Comparison of ENCODE assay signal across 8 cellular contexts in the genomic region with DNA sequence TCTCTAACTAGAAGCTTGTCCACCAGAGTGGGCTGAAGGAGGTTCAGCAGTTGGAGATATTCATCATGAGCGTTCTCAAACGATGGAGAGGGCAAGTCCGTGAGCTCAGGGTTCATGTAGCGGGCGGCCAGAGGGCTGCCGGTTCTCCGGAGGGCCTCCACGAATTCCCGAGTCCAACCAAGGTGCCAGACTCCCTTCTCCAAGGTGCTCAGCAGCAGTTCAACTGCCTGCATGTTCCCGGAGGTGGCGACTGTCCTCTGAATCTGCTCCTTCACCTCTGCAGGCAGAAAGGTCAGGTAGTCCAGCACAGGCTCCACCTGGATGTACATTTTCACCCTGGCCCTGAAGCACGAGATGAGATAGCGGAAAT. TPM values are rescaled to one million over a fixed set of nuclear protein-coding genes. Genes with fewer than 3 reads are reported as not detected.
A peak's percentile ranks its signal among the peaks of the same experiment; 100 is the strongest.
DNase-seq lines count a peak whose midpoint lies in the region; ATAC-seq and TF ChIP-seq lines count a peak whose summit lies in the region.

No MANE protein-coding gene starts in this region.

- H3K36me3 Mint-ChIP-seq in activated naive CD8-positive, alpha-beta T cell treated with anti-CD3 and anti-CD28 coated beads, Interleukin-2, amount 10 ng/mL, durations not matched to agents 7 days and 5 days = peaks cover 20% of the 10 kb centered on the region

- CTCF ChIA-PET in OCI-LY7 (lab: Charles Lee; ENCODE audit: unreplicated experiment) = interaction anchor here (1.0 kb wide), 1 partner anchor 20 kb away, joined by 3 read pairs; no protein-coding TSS in a partner anchor

- H3K27ac ChIP-seq in OCI-LY7 (ENCODE audit: low read depth, low read length, poor library complexity, severe bottlenecking) = peak overlapping the region; percentile 74
- H3K27ac ChIP-seq in hepatocyte = peak overlapping the region; percentile 93
- H3K27ac ChIP-seq in skeletal muscle tissue (ENCODE audit: low read depth, low read length) = peak overlapping the region; percentile 80

- H2AFZ ChIP-seq in OCI-LY7 (ENCODE audit: low read length) (peak overlapping the region; percentile 87), hepatocyte (peak overlapping the region; percentile 100)

- H4K20me1 ChIP-seq in OCI-LY7 (ENCODE audit: insufficient read depth, low read length) (no peaks in the 10 kb centered on the region), hepatocyte (ENCODE audit: insufficient read depth, poor library complexity, severe bottlenecking) (no peaks in the 10 kb centered on the region)

- peak; percentile 45 for DNase-seq in OCI-LY7 (ENCODE audit: low spot score)
- DNase-seq in activated naive CD8-positive, alpha-beta T cell treated with anti-CD3 and anti-CD28 coated beads, Interleukin-2, amount 10 ng/mL, durations not matched to agents 7 days and 5 days = peak; percentile 60
- DNase-seq in hepatocyte (ENCODE audit: low spot score) = peak; percentile 47
- DNase-seq in NCI-H1048 (lab: John Stamatoyannopoulos, UW) = no peak
- DNase-seq in NCI-H1436 treated with DMSO at 0.1 percent for 48 hours (lab: John Stamatoyannopoulos, UW) = no peak

- POLR2A ChIA-PET in OCI-LY7 (lab: Charles Lee) = interaction anchor here (0.8 to 2.4 kb wide), 7 partner anchors 9 to 30 kb away, joined by 3 to 7 read pairs (median 4); no protein-coding TSS in a partner anchor
- POLR2A ChIA-PET in activated naive CD8-positive, alpha-beta T cell treated with anti-CD3 and anti-CD28 coated beads, Interleukin-2, amount 10 ng/mL, durations not matched to agents 7 days and 5 days (lab: Charles Lee) = interaction anchor here (0.6 to 2.2 kb wide), 4 partner anchors 20 to 1153 kb away, joined by 3 to 11 read pairs (median 4); partner anchors contain the start of genes GCA and PSMD14

- H3K9me3 Mint-ChIP-seq in activated naive CD8-positive, alpha-beta T cell treated with anti-CD3 and anti-CD28 coated beads, Interleukin-2, amount 10 ng/mL, durations not matched to agents 7 days and 5 days = no peaks in the 10 kb centered on the region

- H3K36me3 ChIP-seq in OCI-LY7 (ENCODE audit: insufficient read depth, low read length) (no peaks in the 10 kb centered on the region), hepatocyte (replicated peaks; ENCODE audit: insufficient read depth, low read depth) (no peaks in the 10 kb centered on the region), skeletal muscle tissue (ENCODE audit: control insufficient read depth in 3 of 3, insufficient read depth in 3 of 3, low read length in 3 of 3) (no peaks in the 10 kb centered on the region)

- ATAC-seq in GM18861 (IDR thresholded peaks at IDR 0.05; ENCODE audit: unreplicated experiment) = peak; percentile 0
- peak; percentile 4 for ATAC-seq in HG02759 (IDR thresholded peaks at IDR 0.05; ENCODE audit: unreplicated experiment)
- ATAC-seq in activated naive CD8-positive, alpha-beta T cell treated with anti-CD3 and anti-CD28 coated beads, Interleukin-2, amount 10 ng/mL, durations not matched to agents 7 days and 5 days (ENCODE audit: low read depth) = peak; percentile 4

- H3K9me3 ChIP-seq in OCI-LY7 (ENCODE audit: low read length) (no peaks in the 10 kb centered on the region), hepatocyte (ENCODE audit: low read depth) (no peaks in the 10 kb centered on the region), skeletal muscle tissue (ENCODE audit: control insufficient read depth in 3 of 3, low read length in 3 of 3) (no peaks in the 10 kb centered on the region)

- 45% methylated on average over 13 of the region's 13 CpGs for WGBS in hepatocyte (ENCODE audit: low lambda C conversion rate, missing lambda C conversion rate)

- peak overlapping the region; percentile 85 to 88 (median 86) for H3K9ac ChIP-seq in skeletal muscle tissue (ENCODE audit: low read depth in 1 of 3, low read length in 3 of 3)

- intact Hi-C loops in OCI-LY7 (cut with micrococcal nuclease; ENCODE audit: unreplicated experiment) = loop anchor here (1.0 kb wide), 1 partner anchor 26 kb away; the partner anchor contains the start of gene GCA

- H3K4me3 Mint-ChIP-seq in activated naive CD8-positive, alpha-beta T cell treated with anti-CD3 and anti-CD28 coated beads, Interleukin-2, amount 10 ng/mL, durations not matched to agents 7 days and 5 days = peak overlapping the region; percentile 99

- H3K4me1 Mint-ChIP-seq in activated naive CD8-positive, alpha-beta T cell treated with anti-CD3 and anti-CD28 coated beads, Interleukin-2, amount 10 ng/mL, durations not matched to agents 7 days and 5 days = peaks cover 54% of the 10 kb centered on the region

- H3K79me2 ChIP-seq in OCI-LY7 (ENCODE audit: insufficient read depth, low read depth, low read length) (peaks cover 24% of the 10 kb centered on the region; the same call in 1 of the 2 replicates), hepatocyte (no peaks in the 10 kb centered on the region)

- H3K4me2 ChIP-seq in OCI-LY7 (ENCODE audit: low read length) (peak overlapping the region; percentile 72), hepatocyte (peak overlapping the region; percentile 83)

- no TSS peak for BruUV-seq in OCI-LY7 (replicated peaks; lab: Mats Ljungman, UMichigan)

- peak overlapping the region; percentile 97 for H3K27ac Mint-ChIP-seq in activated naive CD8-positive, alpha-beta T cell treated with anti-CD3 and anti-CD28 coated beads, Interleukin-2, amount 10 ng/mL, durations not matched to agents 7 days and 5 days

- peak overlapping the region; percentile 100 for H3K4me3 ChIP-seq in OCI-LY7 (ENCODE audit: low read depth, low read length, poor library complexity, severe bottlenecking)
- H3K4me3 ChIP-seq in hepatocyte = peak overlapping the region; percentile 62
- peak overlapping the region; percentile 89 to 97 (median 92) for H3K4me3 ChIP-seq in skeletal muscle tissue (ENCODE audit: low read length in 3 of 3)

- H3K9me2 ChIP-seq in OCI-LY7 (ENCODE audit: insufficient read depth, low read length) (no peaks in the 10 kb centered on the region), hepatocyte (replicated peaks; ENCODE audit: insufficient read depth) (no peaks in the 10 kb centered on the region)

- TF ChIP-seq CTCF in OCI-LY7 (conservative IDR thresholded peaks at IDR 0.05; ENCODE audit: low read length) (no peak), hepatocyte (IDR thresholded peaks at IDR 0.05; ENCODE audit: poor library complexity) (no peak)

- H3K27me3 Mint-ChIP-seq in activated naive CD8-positive, alpha-beta T cell treated with anti-CD3 and anti-CD28 coated beads, Interleukin-2, amount 10 ng/mL, durations not matched to agents 7 days and 5 days = no peaks in the 10 kb centered on the region

- H3K27me3 ChIP-seq in hepatocyte (no peaks in the 10 kb centered on the region), skeletal muscle tissue (ENCODE audit: control insufficient read depth in 3 of 3, insufficient read depth in 3 of 3, low read length in 3 of 3) (no peaks in the 10 kb centered on the region)

- H3K4me1 ChIP-seq in OCI-LY7 (ENCODE audit: insufficient read depth, low read length, poor library complexity, severe bottlenecking) (peaks cover 36% of the 10 kb centered on the region), hepatocyte (ENCODE audit: insufficient read depth) (peaks cover 5% of the 10 kb centered on the region), skeletal muscle tissue (ENCODE audit: control insufficient read depth in 3 of 3, insufficient read depth in 3 of 3, low read length in 3 of 3) (peaks cover 0 to 12% (median 5%) of the 10 kb centered on the region in 3 donors)

RNA-seq across cellular contexts. Expression of gene IFIH1, which starts 0.6 kb away (rescaled TPM):
- total RNA-seq in OCI-LY7 (2014; rRNA removed; shearing (Covaris generic)) = 7.8 and 10.6 TPM in 2 replicates
- total RNA-seq in OCI-LY7 (2022) (12.3 and 13.6 TPM in 2 replicates), hepatocyte (6.2 and 10.1 TPM in 2 replicates), skeletal muscle tissue (2.1 TPM)
- total RNA-seq in activated naive CD8-positive, alpha-beta T cell treated with anti-CD3 and anti-CD28 coated beads, Interleukin-2, amount 10 ng/mL, durations not matched to agents 7 days and 5 days = 10 to 100 TPM; 45.9 to 50.4 TPM
- polyA plus RNA-seq in hepatocyte = 1.7 and 7.1 TPM in 2 replicates

RNA-seq across cellular contexts. Expression of gene GCA, which starts 26.0 kb away (rescaled TPM):
- 31.9 and 37.3 TPM in 2 replicates for total RNA-seq in OCI-LY7 (2014; rRNA removed; shearing (Covaris generic))
- total RNA-seq in OCI-LY7 (2022) = 38.4 and 43.9 TPM in 2 replicates
- 10 to 100 TPM; 14.7 to 20.9 TPM for total RNA-seq in activated naive CD8-positive, alpha-beta T cell treated with anti-CD3 and anti-CD28 coated beads, Interleukin-2, amount 10 ng/mL, durations not matched to agents 7 days and 5 days
- 33.2 and 43.2 TPM in 2 replicates for total RNA-seq in hepatocyte
- 29.2 and 30.3 TPM in 2 replicates for polyA plus RNA-seq in hepatocyte
- total RNA-seq in skeletal muscle tissue = 20.4 TPM

Comparison
In these comparisons a context has a peak if more than half of its experiments do, and no peak if none do; other contexts are left out.
1. DNase-seq: peak in OCI-LY7 (single experiment), activated naive CD8-positive, alpha-beta T cell treated with anti-CD3 and anti-CD28 coated beads, Interleukin-2, amount 10 ng/mL, durations not matched to agents 7 days and 5 days (single experiment) and hepatocyte (single experiment); none in NCI-H1048 (single experiment) and NCI-H1436 treated with DMSO at 0.1 percent for 48 hours (single experiment).
2. Peak in every context shown above with its lines, with median percentiles within 50 percentile points of each other: ATAC-seq, H3K27ac ChIP-seq and H3K4me3 ChIP-seq.